ENCODE assay signal across 3 cellular contexts in the genomic region with DNA sequence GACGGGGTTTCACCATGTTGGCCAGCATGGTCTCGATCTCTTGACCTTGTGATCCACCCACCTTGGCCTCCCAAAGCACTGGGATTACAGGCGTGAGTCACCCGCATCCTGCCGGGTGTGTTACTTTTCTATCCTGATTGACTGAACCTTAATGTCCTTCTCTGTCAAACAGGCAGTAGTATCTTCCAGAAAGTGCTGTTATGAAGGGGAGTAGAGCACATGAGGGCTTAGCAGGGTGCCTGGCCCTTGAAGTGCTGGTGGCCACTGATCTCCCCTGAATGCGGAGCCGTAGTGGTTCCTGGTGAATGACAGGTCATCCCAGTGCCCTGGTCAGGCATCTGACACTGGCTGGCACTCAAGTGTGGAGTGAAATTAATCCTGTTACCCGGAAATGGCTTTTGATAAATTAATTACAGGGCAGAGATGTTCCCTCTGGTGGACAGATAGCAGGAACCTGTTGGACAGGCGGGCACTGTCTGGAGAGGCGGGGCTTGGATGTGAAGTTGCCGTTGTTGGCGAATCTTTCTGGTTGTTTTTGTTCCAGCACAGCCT.
TF ChIP-seq lines count a peak whose summit lies in the region.

No MANE protein-coding gene starts in this region.

TF ChIP-seq in liver, 16 proteins besides CTCF, POLR2A, EP300 and RAD21:
- TF ChIP-seq GABPA (IDR thresholded peaks at IDR 0.05 in 1 of 2, conservative IDR thresholded peaks at IDR 0.05 in 1 of 2) = no peak
- peak; percentile 20 for TF ChIP-seq SP1 (IDR thresholded peaks at IDR 0.05)
- TF ChIP-seq, protein P1, sequence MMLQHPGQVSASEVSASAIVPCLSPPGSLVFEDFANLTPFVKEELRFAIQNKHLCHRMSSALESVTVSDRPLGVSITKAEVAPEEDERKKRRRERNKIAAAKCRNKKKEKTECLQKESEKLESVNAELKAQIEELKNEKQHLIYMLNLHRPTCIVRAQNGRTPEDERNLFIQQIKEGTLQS (IDR thresholded peaks at IDR 0.05) = no peak
- no peak for TF ChIP-seq NR2F2 (IDR thresholded peaks at IDR 0.05)
- peak; percentile 29 for TF ChIP-seq YY1 (IDR thresholded peaks at IDR 0.05)
- TF ChIP-seq, protein P2, sequence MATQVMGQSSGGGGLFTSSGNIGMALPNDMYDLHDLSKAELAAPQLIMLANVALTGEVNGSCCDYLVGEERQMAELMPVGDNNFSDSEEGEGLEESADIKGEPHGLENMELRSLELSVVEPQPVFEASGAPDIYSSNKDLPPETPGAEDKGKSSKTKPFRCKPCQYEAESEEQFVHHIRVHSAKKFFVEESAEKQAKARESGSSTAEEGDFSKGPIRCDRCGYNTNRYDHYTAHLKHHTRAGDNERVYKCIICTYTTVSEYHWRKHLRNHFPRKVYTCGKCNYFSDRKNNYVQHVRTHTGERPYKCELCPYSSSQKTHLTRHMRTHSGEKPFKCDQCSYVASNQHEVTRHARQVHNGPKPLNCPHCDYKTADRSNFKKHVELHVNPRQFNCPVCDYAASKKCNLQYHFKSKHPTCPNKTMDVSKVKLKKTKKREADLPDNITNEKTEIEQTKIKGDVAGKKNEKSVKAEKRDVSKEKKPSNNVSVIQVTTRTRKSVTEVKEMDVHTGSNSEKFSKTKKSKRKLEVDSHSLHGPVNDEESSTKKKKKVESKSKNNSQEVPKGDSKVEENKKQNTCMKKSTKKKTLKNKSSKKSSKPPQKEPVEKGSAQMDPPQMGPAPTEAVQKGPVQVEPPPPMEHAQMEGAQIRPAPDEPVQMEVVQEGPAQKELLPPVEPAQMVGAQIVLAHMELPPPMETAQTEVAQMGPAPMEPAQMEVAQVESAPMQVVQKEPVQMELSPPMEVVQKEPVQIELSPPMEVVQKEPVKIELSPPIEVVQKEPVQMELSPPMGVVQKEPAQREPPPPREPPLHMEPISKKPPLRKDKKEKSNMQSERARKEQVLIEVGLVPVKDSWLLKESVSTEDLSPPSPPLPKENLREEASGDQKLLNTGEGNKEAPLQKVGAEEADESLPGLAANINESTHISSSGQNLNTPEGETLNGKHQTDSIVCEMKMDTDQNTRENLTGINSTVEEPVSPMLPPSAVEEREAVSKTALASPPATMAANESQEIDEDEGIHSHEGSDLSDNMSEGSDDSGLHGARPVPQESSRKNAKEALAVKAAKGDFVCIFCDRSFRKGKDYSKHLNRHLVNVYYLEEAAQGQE (IDR thresholded peaks at IDR 0.05) = no peak
- TF ChIP-seq RXRA (IDR thresholded peaks at IDR 0.05) = peak; percentile 12 to 64
- TF ChIP-seq FOXA1 (IDR thresholded peaks at IDR 0.05) = no peak
- no peak for TF ChIP-seq TAF1 (conservative IDR thresholded peaks at IDR 0.05)
- no peak for TF ChIP-seq EGR1 (IDR thresholded peaks at IDR 0.05; ENCODE audit: low read depth in 2 of 2)
- peak in 1 of 2 donors; percentile 25 for TF ChIP-seq HNF4A (conservative IDR thresholded peaks at IDR 0.05)
- TF ChIP-seq, protein P3, sequence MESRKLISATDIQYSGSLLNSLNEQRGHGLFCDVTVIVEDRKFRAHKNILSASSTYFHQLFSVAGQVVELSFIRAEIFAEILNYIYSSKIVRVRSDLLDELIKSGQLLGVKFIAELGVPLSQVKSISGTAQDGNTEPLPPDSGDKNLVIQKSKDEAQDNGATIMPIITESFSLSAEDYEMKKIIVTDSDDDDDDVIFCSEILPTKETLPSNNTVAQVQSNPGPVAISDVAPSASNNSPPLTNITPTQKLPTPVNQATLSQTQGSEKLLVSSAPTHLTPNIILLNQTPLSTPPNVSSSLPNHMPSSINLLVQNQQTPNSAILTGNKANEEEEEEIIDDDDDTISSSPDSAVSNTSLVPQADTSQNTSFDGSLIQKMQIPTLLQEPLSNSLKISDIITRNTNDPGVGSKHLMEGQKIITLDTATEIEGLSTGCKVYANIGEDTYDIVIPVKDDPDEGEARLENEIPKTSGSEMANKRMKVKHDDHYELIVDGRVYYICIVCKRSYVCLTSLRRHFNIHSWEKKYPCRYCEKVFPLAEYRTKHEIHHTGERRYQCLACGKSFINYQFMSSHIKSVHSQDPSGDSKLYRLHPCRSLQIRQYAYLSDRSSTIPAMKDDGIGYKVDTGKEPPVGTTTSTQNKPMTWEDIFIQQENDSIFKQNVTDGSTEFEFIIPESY (IDR thresholded peaks at IDR 0.05) = no peak
- TF ChIP-seq HNF4G (IDR thresholded peaks at IDR 0.05) = no peak
- TF ChIP-seq JUND (IDR thresholded peaks at IDR 0.05) = peak in 1 of 2 donors; percentile 13
- TF ChIP-seq, protein P4, sequence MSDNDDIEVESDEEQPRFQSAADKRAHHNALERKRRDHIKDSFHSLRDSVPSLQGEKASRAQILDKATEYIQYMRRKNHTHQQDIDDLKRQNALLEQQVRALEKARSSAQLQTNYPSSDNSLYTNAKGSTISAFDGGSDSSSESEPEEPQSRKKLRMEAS (IDR thresholded peaks at IDR 0.05) = no peak
- TF ChIP-seq FOXA2 (IDR thresholded peaks at IDR 0.05) = peak; percentile 13

TF ChIP-seq in HepG2, 621 proteins besides CTCF, POLR2A, EP300 and RAD21 (continues in another document):
- no peak for TF ChIP-seq EHMT2 (IDR thresholded peaks at IDR 0.05; ENCODE audit: borderline replicate concordance, low read depth, low read length)
- TF ChIP-seq, protein P5, sequence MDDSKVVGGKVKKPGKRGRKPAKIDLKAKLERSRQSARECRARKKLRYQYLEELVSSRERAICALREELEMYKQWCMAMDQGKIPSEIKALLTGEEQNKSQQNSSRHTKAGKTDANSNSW (CRISPR knock-in tag; IDR thresholded peaks at IDR 0.05; ENCODE audit: borderline replicate concordance) = no peak
- TF ChIP-seq, protein P6, sequence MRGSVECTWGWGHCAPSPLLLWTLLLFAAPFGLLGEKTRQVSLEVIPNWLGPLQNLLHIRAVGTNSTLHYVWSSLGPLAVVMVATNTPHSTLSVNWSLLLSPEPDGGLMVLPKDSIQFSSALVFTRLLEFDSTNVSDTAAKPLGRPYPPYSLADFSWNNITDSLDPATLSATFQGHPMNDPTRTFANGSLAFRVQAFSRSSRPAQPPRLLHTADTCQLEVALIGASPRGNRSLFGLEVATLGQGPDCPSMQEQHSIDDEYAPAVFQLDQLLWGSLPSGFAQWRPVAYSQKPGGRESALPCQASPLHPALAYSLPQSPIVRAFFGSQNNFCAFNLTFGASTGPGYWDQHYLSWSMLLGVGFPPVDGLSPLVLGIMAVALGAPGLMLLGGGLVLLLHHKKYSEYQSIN (CRISPR knock-in tag; IDR thresholded peaks at IDR 0.05; ENCODE audit: borderline replicate concordance) = no peak
- TF ChIP-seq RORA (CRISPR knock-in tag; IDR thresholded peaks at IDR 0.05) = no peak
- no peak for TF ChIP-seq POGZ (CRISPR knock-in tag; IDR thresholded peaks at IDR 0.05)
- TF ChIP-seq, protein P7, sequence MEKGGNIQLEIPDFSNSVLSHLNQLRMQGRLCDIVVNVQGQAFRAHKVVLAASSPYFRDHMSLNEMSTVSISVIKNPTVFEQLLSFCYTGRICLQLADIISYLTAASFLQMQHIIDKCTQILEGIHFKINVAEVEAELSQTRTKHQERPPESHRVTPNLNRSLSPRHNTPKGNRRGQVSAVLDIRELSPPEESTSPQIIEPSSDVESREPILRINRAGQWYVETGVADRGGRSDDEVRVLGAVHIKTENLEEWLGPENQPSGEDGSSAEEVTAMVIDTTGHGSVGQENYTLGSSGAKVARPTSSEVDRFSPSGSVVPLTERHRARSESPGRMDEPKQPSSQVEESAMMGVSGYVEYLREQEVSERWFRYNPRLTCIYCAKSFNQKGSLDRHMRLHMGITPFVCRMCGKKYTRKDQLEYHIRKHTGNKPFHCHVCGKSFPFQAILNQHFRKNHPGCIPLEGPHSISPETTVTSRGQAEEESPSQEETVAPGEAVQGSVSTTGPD (CRISPR knock-in tag; IDR thresholded peaks at IDR 0.05) = no peak
- no peak for TF ChIP-seq TBX2 (CRISPR knock-in tag; IDR thresholded peaks at IDR 0.05; ENCODE audit: borderline replicate concordance)
- no peak for TF ChIP-seq TCF7L2 (IDR thresholded peaks at IDR 0.05; ENCODE audit: low read depth, low read length)
- TF ChIP-seq ELF1 (CRISPR knock-in tag; IDR thresholded peaks at IDR 0.05) = no peak
- TF ChIP-seq PHF21A (CRISPR knock-in tag; IDR thresholded peaks at IDR 0.05) = no peak
- TF ChIP-seq ZNF616 (CRISPR knock-in tag; IDR thresholded peaks at IDR 0.05; ENCODE audit: low read depth) = no peak
- TF ChIP-seq ZFP90 (CRISPR knock-in tag; IDR thresholded peaks at IDR 0.05; ENCODE audit: borderline replicate concordance) = no peak
- TF ChIP-seq, protein P8, sequence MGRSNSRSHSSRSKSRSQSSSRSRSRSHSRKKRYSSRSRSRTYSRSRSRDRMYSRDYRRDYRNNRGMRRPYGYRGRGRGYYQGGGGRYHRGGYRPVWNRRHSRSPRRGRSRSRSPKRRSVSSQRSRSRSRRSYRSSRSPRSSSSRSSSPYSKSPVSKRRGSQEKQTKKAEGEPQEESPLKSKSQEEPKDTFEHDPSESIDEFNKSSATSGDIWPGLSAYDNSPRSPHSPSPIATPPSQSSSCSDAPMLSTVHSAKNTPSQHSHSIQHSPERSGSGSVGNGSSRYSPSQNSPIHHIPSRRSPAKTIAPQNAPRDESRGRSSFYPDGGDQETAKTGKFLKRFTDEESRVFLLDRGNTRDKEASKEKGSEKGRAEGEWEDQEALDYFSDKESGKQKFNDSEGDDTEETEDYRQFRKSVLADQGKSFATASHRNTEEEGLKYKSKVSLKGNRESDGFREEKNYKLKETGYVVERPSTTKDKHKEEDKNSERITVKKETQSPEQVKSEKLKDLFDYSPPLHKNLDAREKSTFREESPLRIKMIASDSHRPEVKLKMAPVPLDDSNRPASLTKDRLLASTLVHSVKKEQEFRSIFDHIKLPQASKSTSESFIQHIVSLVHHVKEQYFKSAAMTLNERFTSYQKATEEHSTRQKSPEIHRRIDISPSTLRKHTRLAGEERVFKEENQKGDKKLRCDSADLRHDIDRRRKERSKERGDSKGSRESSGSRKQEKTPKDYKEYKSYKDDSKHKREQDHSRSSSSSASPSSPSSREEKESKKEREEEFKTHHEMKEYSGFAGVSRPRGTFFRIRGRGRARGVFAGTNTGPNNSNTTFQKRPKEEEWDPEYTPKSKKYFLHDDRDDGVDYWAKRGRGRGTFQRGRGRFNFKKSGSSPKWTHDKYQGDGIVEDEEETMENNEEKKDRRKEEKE (IDR thresholded peaks at IDR 0.05) = no peak
- TF ChIP-seq ZNF7 (CRISPR knock-in tag; IDR thresholded peaks at IDR 0.05) = no peak

TF ChIP-seq in K562, 482 proteins besides CTCF, POLR2A, EP300 and RAD21:
- no peak for TF ChIP-seq SNIP1 (IDR thresholded peaks at IDR 0.05; ENCODE audit: low read depth)
- TF ChIP-seq EGR1 (conservative IDR thresholded peaks at IDR 0.05) = 0 out of 2 replicates have a peak, but pooled peaks have one; percentile 17
